In genomic region chr12:14769462-14769836, GRCh38 we compare ENCODE assay signal across 8 cellular contexts. TPM values are rescaled to one million over a fixed set of nuclear protein-coding genes. Genes with fewer than 3 reads are reported as not detected.
A peak's percentile ranks its signal among the peaks of the same experiment; 100 is the strongest.
DNase-seq lines count a peak whose midpoint lies in the region; ATAC-seq and TF ChIP-seq lines count a peak whose summit lies in the region.

No MANE protein-coding gene starts in this region.

- DNase-seq in NCI-H748 (lab: John Stamatoyannopoulos, UW; ENCODE audit: unreplicated experiment) (peak; percentile 49), NCI-H748 treated with DMSO at 0.1 percent for 48 hours (lab: John Stamatoyannopoulos, UW) (no peak), left ventricle myocardium superior (peak; percentile 55), sciatic nerve (ENCODE audit: low spot score) (peak; percentile 66)
- no peak for DNase-seq in activated CD8-positive, alpha-beta T cell treated with anti-CD3 and anti-CD28 coated beads for 36 hours
- DNase-seq in activated CD8-positive, alpha-beta memory T cell treated with anti-CD3 and anti-CD28 coated beads, Interleukin-2, amount 50 U/mL, for 48 hours = no peak

- POLR2A ChIA-PET in activated CD8-positive, alpha-beta T cell treated with anti-CD3 and anti-CD28 coated beads for 36 hours (lab: Charles Lee) = interaction anchor here (0.7 to 4.0 kb wide), 21 partner anchors 11 to 404 kb away, joined by 3 to 33 read pairs (median 4); partner anchors contain the start of genes ARHGDIB, ATF7IP, C12orf60 and WBP11

- H3K4me3 Mint-ChIP-seq in activated CD8-positive, alpha-beta T cell treated with anti-CD3 and anti-CD28 coated beads for 36 hours = peak overlapping the region; percentile 95

- H3K36me3 Mint-ChIP-seq in activated CD8-positive, alpha-beta T cell treated with anti-CD3 and anti-CD28 coated beads for 36 hours (ENCODE audit: low read depth) = peaks cover 56% of the 10 kb centered on the region

- peaks cover 14% of the 10 kb centered on the region for H3K9me3 Mint-ChIP-seq in activated CD8-positive, alpha-beta T cell treated with anti-CD3 and anti-CD28 coated beads for 36 hours

- peaks cover 33% of the 10 kb centered on the region for H3K4me1 Mint-ChIP-seq in activated CD8-positive, alpha-beta T cell treated with anti-CD3 and anti-CD28 coated beads for 36 hours (ENCODE audit: low read depth)

- intact Hi-C loops in activated CD8-positive, alpha-beta T cell treated with anti-CD3 and anti-CD28 coated beads for 36 hours (cut with micrococcal nuclease) = no loop called here
- intact Hi-C loops in left ventricle myocardium superior (cut with micrococcal nuclease) (no loop called here), sciatic nerve (cut with DNase I) (no loop called here)

- H3K27me3 Mint-ChIP-seq in activated CD8-positive, alpha-beta T cell treated with anti-CD3 and anti-CD28 coated beads for 36 hours = no peaks in the 10 kb centered on the region

- peak; percentile 1 for ATAC-seq in HG03103 (IDR thresholded peaks at IDR 0.05; ENCODE audit: low read depth, unreplicated experiment)
- no peak for ATAC-seq in activated CD8-positive, alpha-beta T cell treated with anti-CD3 and anti-CD28 coated beads for 36 hours
- peak; percentile 6 for ATAC-seq in left ventricle myocardium superior
- peak; percentile 1 for ATAC-seq in sciatic nerve
- no peak for ATAC-seq in activated CD4-positive, CD25-positive, alpha-beta regulatory T cell treated with anti-CD3 and anti-CD28 coated beads, Interleukin-2, amount 50 U/mL, for 24 hours

- TF ChIP-seq CTCF in activated CD8-positive, alpha-beta T cell treated with anti-CD3 and anti-CD28 coated beads for 36 hours (IDR thresholded peaks at IDR 0.05) = no peak

- peak overlapping the region; percentile 99 for H3K27ac Mint-ChIP-seq in activated CD8-positive, alpha-beta T cell treated with anti-CD3 and anti-CD28 coated beads for 36 hours

- CTCF ChIA-PET in activated CD8-positive, alpha-beta T cell treated with anti-CD3 and anti-CD28 coated beads for 36 hours (lab: Charles Lee) = interaction anchor here (0.8 to 3.1 kb wide), 12 partner anchors 10 to 226 kb away, joined by 3 to 18 read pairs (median 4); partner anchors contain the start of genes C12orf60 and WBP11

RNA-seq across cellular contexts. Expression of gene WBP11, which starts 33.8 kb away (rescaled TPM):
- total RNA-seq in activated CD8-positive, alpha-beta T cell treated with anti-CD3 and anti-CD28 coated beads for 36 hours = 100 to 1,000 TPM; 123 to 130 TPM
- 51.5 TPM for total RNA-seq in left ventricle myocardium superior
- total RNA-seq in sciatic nerve = 63.8 TPM

RNA-seq across cellular contexts. Expression of gene C12orf60, which starts 34.0 kb away (rescaled TPM):
- 1 to 10 TPM; 3.3 to 4.2 TPM for total RNA-seq in activated CD8-positive, alpha-beta T cell treated with anti-CD3 and anti-CD28 coated beads for 36 hours
- 1.3 TPM for total RNA-seq in left ventricle myocardium superior
- 2.3 TPM for total RNA-seq in sciatic nerve

RNA-seq across cellular contexts. Expression of gene SMCO3, which starts 44.5 kb away (rescaled TPM):
- not detected for total RNA-seq in activated CD8-positive, alpha-beta T cell treated with anti-CD3 and anti-CD28 coated beads for 36 hours
- total RNA-seq in left ventricle myocardium superior = 0.20 TPM
- total RNA-seq in sciatic nerve = 21.0 TPM

Comparison
In these comparisons a context has a peak if more than half of its experiments do, and no peak if none do; other contexts are left out.
1. DNase-seq: peak in NCI-H748 (single experiment), left ventricle myocardium superior (single experiment) and sciatic nerve (single experiment); none in NCI-H748 treated with DMSO at 0.1 percent for 48 hours (single experiment), activated CD8-positive, alpha-beta T cell treated with anti-CD3 and anti-CD28 coated beads for 36 hours (single experiment) and activated CD8-positive, alpha-beta memory T cell treated with anti-CD3 and anti-CD28 coated beads, Interleukin-2, amount 50 U/mL, for 48 hours (single experiment).
2. ATAC-seq: peak in HG03103 (single experiment), left ventricle myocardium superior (single experiment) and sciatic nerve (single experiment); none in activated CD8-positive, alpha-beta T cell treated with anti-CD3 and anti-CD28 coated beads for 36 hours (single experiment) and activated CD4-positive, CD25-positive, alpha-beta regulatory T cell treated with anti-CD3 and anti-CD28 coated beads, Interleukin-2, amount 50 U/mL, for 24 hours (0 of 2).
3. RNA of gene SMCO3, which starts 44.5 kb away (total RNA-seq): 21.0 TPM in sciatic nerve (single experiment); 0.20 TPM in left ventricle myocardium superior (single experiment) and not detected in activated CD8-positive, alpha-beta T cell treated with anti-CD3 and anti-CD28 coated beads for 36 hours; every median in the first group is over 10 times any median in the second.